10 cellular contexts compared by ENCODE assay signal in the genomic region with DNA sequence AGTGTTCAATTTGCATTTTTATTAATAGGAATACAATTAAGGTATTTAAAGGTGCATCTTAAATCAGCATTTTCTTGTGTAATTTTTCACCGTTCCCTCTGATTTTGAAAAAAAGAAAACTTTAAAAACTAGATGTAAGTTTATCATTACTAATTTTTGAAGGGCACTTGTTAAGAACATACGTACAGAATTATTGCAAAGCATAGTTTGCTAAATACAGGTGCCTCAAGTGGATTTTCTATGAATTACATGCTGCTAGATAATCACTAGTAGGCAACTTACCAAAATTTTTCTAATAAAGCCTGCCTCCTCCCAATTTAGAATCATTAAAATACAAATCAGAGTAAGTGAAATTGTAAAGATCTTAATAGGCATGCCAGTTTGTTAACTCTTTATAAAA. TPM values are rescaled to one million over a fixed set of nuclear protein-coding genes. Genes with fewer than 3 reads are reported as not detected.
A peak's percentile ranks its signal among the peaks of the same experiment; 100 is the strongest.
DNase-seq lines count a peak whose midpoint lies in the region; ATAC-seq, FAIRE-seq and TF ChIP-seq lines count a peak whose summit lies in the region.
"Had no signal": no experiment of that assay in that cellular context is flagged by ENCODE, and none has a peak within 500 bp of the region (broad histone marks: within the 10 kb centered on the region; RNA-seq: fewer than 3 reads in every experiment).

No MANE protein-coding gene starts in this region.

- no peak for TF ChIP-seq EP300 in SK-N-SH (IDR thresholded peaks at IDR 0.05; ENCODE audit: borderline replicate concordance in 1 of 2, low read depth in 1 of 2, low read length in 1 of 2)

- no peak overlapping the region for H3K9ac ChIP-seq in SK-N-SH

- no peaks in the 10 kb centered on the region for H3K79me2 ChIP-seq in SK-N-SH (ENCODE audit: insufficient read depth)

- H3K27ac ChIP-seq in SK-N-SH (ENCODE audit: low read depth in 2 of 2, low read length in 1 of 2) = no peak overlapping the region
- H3K27ac ChIP-seq: SJSA1 had no signal

- H2AFZ ChIP-seq in SK-N-SH (ENCODE audit: low read depth) = no peak overlapping the region

- no peak for DNase-seq in SK-N-SH
- peak; percentile 14 for DNase-seq in bronchial epithelial cell (ENCODE audit: low read depth)
- DNase-seq in renal cortical epithelial cell (ENCODE audit: low read depth) = peak; percentile 2
- no peak for DNase-seq in activated CD4-positive, alpha-beta T cell treated with anti-CD3 and anti-CD28 coated beads for 48 hours
- DNase-seq in stimulated activated CD4-positive, alpha-beta T cell treated with anti-CD3 and anti-CD28 coated beads, Interleukin-1b, Interleukin-23, amount 100 ng/mL, for 48 hours = no peak
- DNase-seq in RPMI8226 = no peak
- DNase-seq: activated T-cell treated with anti-CD3 and anti-CD28 coated beads for 4 hours had no signal

- H3F3A ChIP-seq in SK-N-SH (replicated peaks; ENCODE audit: insufficient read depth) = no peaks in the 10 kb centered on the region

- H3K4me3 ChIP-seq in SK-N-SH (ENCODE audit: low read depth in 2 of 2, low read length in 1 of 2) (no peak overlapping the region), bronchial epithelial cell (ENCODE audit: low read depth, low read length) (no peak overlapping the region)
- H3K4me3 ChIP-seq: SJSA1 had no signal

- no peak for FAIRE-seq in bronchial epithelial cell (lab: Jason Lieb, UNC)

- H3K9me3 ChIP-seq in SK-N-SH = no peaks in the 10 kb centered on the region
- H3K9me3 ChIP-seq: SJSA1 had no signal

- no peaks in the 10 kb centered on the region for H4K20me1 ChIP-seq in SK-N-SH (ENCODE audit: insufficient read depth)

- TF ChIP-seq CTCF in SK-N-SH (IDR thresholded peaks at IDR 0.05) (peak; percentile 50), bronchial epithelial cell (IDR thresholded peaks at IDR 0.05; ENCODE audit: insufficient read depth, low read length, severe bottlenecking) (peak; percentile 11)

- CTCF ChIA-PET in SK-N-SH (lab: Yijun Ruan, JAX) = interaction anchor here (1.0 to 1.1 kb wide), 2 partner anchors 14 to 26 kb away, joined by 3 to 6 read pairs; no protein-coding TSS in a partner anchor

- no peaks in the 10 kb centered on the region for H3K4me1 ChIP-seq in SK-N-SH (ENCODE audit: control insufficient read depth in 1 of 2, insufficient read depth in 2 of 2, low read depth in 1 of 2, low read length in 1 of 2)
- H3K4me1 ChIP-seq: SJSA1 had no signal

- H3K9me2 ChIP-seq in SK-N-SH = no peaks in the 10 kb centered on the region

- no peaks in the 10 kb centered on the region for H3K36me3 ChIP-seq in SK-N-SH (replicated peaks in 1 of 2; ENCODE audit: control insufficient read depth in 1 of 2, insufficient read depth in 2 of 2, low read length in 1 of 2)
- H3K36me3 ChIP-seq in bronchial epithelial cell (ENCODE audit: control insufficient read depth, insufficient read depth, low read length) = no peaks in the 10 kb centered on the region
- H3K36me3 ChIP-seq: SJSA1 had no signal

- no peak overlapping the region for H3K4me2 ChIP-seq in SK-N-SH

- 33% methylated on average over 2 of the region's 2 CpGs for WGBS in SK-N-SH (ENCODE audit: low lambda C conversion rate)

- no peak; the same call in 1 of the 2 replicates for TF ChIP-seq RAD21 in SK-N-SH (IDR thresholded peaks at IDR 0.05; ENCODE audit: low read length)

- H3K27me3 ChIP-seq in SK-N-SH (ENCODE audit: insufficient read depth) = no peaks in the 10 kb centered on the region
- H3K27me3 ChIP-seq in bronchial epithelial cell (ENCODE audit: control insufficient read depth, insufficient read depth, low read length) = no peaks in the 10 kb centered on the region
- H3K27me3 ChIP-seq: SJSA1 had no signal

- POLR2A ChIA-PET in SK-N-SH (lab: Yijun Ruan, JAX) = no interaction called here

- ATAC-seq in SK-N-SH treated with all-trans-retinoic acid at 6 μM for 48 hours (no peak), HG03378 (IDR thresholded peaks at IDR 0.05; ENCODE audit: unreplicated experiment) (peak; percentile 71)

TF ChIP-seq in SK-N-SH, 30 proteins besides CTCF, POLR2A, EP300 and RAD21:
- TF ChIP-seq PBX3 (IDR thresholded peaks at IDR 0.05) (no peak), FOXM1 (IDR thresholded peaks at IDR 0.05; ENCODE audit: low read depth) (no peak), RCOR1 (IDR thresholded peaks at IDR 0.05; ENCODE audit: low read length) (no peak), YY1 (IDR thresholded peaks at IDR 0.05; ENCODE audit: low read depth) (no peak), GATA2 (CRISPR knock-in tag; IDR thresholded peaks at IDR 0.05) (no peak), SIN3A (IDR thresholded peaks at IDR 0.05; ENCODE audit: borderline replicate concordance, low read depth, low read length) (no peak)
- TF ChIP-seq, protein P1, sequence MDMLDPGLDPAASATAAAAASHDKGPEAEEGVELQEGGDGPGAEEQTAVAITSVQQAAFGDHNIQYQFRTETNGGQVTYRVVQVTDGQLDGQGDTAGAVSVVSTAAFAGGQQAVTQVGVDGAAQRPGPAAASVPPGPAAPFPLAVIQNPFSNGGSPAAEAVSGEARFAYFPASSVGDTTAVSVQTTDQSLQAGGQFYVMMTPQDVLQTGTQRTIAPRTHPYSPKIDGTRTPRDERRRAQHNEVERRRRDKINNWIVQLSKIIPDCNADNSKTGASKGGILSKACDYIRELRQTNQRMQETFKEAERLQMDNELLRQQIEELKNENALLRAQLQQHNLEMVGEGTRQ (IDR thresholded peaks at IDR 0.05; ENCODE audit: borderline replicate concordance, low read depth, low read length) = no peak
- TF ChIP-seq, protein P2, sequence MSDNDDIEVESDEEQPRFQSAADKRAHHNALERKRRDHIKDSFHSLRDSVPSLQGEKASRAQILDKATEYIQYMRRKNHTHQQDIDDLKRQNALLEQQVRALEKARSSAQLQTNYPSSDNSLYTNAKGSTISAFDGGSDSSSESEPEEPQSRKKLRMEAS (IDR thresholded peaks at IDR 0.05; ENCODE audit: low read depth) = no peak

TF ChIP-seq in SK-N-SH treated with all-trans-retinoic acid at 6 μM for 48 hours, 23 proteins besides CTCF, POLR2A, EP300 and RAD21 (continues in another document):
- TF ChIP-seq PATZ1 (CRISPR knock-in tag; IDR thresholded peaks at IDR 0.05; ENCODE audit: borderline replicate concordance) = no peak
- TF ChIP-seq CSRNP3 (CRISPR knock-in tag; IDR thresholded peaks at IDR 0.05) = no peak
- no peak for TF ChIP-seq GLIS3 (CRISPR knock-in tag; IDR thresholded peaks at IDR 0.05)
- no peak for TF ChIP-seq TOX (CRISPR knock-in tag; IDR thresholded peaks at IDR 0.05; ENCODE audit: borderline replicate concordance)
- no peak for TF ChIP-seq ARNTL (CRISPR knock-in tag; IDR thresholded peaks at IDR 0.05; ENCODE audit: borderline replicate concordance, low read depth)
- no peak for TF ChIP-seq ZNF70 (CRISPR knock-in tag; IDR thresholded peaks at IDR 0.05)
- TF ChIP-seq TCF4 (CRISPR knock-in tag; IDR thresholded peaks at IDR 0.05; ENCODE audit: borderline replicate concordance) = no peak
- no peak for TF ChIP-seq CSDC2 (CRISPR knock-in tag; IDR thresholded peaks at IDR 0.05)
- TF ChIP-seq SNAI2 (CRISPR knock-in tag; IDR thresholded peaks at IDR 0.05) = no peak
- TF ChIP-seq ZC3H10 (CRISPR knock-in tag; IDR thresholded peaks at IDR 0.05) = no peak
- no peak for TF ChIP-seq ISL1 (CRISPR knock-in tag; IDR thresholded peaks at IDR 0.05)

RNA-seq across cellular contexts. Expression of gene CNKSR2, which starts 8.5 kb away (rescaled TPM):
- polyA plus RNA-seq in SK-N-SH (2012; rRNA removed) = 0.03 and 0.08 TPM in 2 replicates
- 0.03 and 0.04 TPM in 2 replicates for polyA plus RNA-seq in SK-N-SH (2012; cell fraction: cytosol; rRNA removed)
- 0.11 and 0.14 TPM in 2 replicates for polyA plus RNA-seq in SK-N-SH (2012; cell fraction: nucleus; rRNA removed)
- 0.53 TPM in 1 of 2 replicates, not detected in the other for total RNA-seq in bronchial epithelial cell
- 0.40 and 0.87 TPM in 2 replicates for total RNA-seq in renal cortical epithelial cell

Comparison
In these comparisons a context has a peak if more than half of its experiments do, and no peak if none do; other contexts are left out.
1. DNase-seq: peak in bronchial epithelial cell (single experiment) and renal cortical epithelial cell (single experiment); none in SK-N-SH (single experiment), activated CD4-positive, alpha-beta T cell treated with anti-CD3 and anti-CD28 coated beads for 48 hours (single experiment), stimulated activated CD4-positive, alpha-beta T cell treated with anti-CD3 and anti-CD28 coated beads, Interleukin-1b, Interleukin-23, amount 100 ng/mL, for 48 hours (single experiment) and RPMI8226 (single experiment).